In the genomic region with DNA sequence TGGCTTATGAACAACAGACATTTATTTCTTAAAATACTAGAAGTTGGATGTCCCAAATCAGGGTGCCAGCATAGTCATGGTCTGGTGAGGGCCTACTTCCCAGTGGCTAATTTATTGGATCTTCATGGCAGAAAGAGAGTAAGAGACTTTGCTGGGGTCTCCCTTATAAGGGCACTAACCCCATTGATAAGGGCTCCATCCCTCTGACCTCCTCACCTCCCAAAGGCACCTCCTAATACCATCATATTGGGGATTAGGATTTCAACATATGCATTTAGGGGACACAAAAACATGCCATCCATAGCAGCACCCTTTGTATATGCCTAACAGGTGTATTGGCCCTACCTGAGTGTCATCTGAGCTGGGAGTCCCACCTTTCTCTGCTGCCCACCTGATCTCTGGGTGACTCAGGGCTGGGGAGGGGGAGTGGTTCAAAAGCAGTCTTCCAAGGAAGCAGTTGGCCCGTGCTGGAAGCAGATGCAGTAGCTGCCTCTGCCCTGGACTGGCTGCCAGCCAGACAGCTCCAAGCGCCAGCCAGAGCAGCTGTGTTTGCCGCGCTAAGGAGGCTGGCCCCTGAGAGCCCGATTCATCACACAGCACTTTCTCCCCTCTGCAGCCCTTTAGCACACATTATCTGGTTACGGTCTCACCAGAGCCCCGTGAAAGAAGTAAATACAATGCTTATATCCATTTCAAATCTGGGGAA, we compare ENCODE assay signal across 9 cellular contexts.
DNase-seq lines count a peak whose midpoint lies in the region; ATAC-seq and TF ChIP-seq lines count a peak whose summit lies in the region.
"Had no signal": no experiment of that assay in that cellular context is flagged by ENCODE, and none has a peak within 500 bp of the region (broad histone marks: within the 10 kb centered on the region; RNA-seq: fewer than 3 reads in every experiment).

No MANE protein-coding gene starts in this region.

- H3K9me3 Mint-ChIP-seq in chondrocyte (ENCODE audit: low read depth) (no peaks in the 10 kb centered on the region), progenitor cell of endocrine pancreas (ENCODE audit: low read depth) (no peaks in the 10 kb centered on the region)

- H3K4me1 Mint-ChIP-seq in chondrocyte (ENCODE audit: low read depth), result peaks cover 55% of the 10 kb centered on the region
- peaks cover 9% of the 10 kb centered on the region for H3K4me1 Mint-ChIP-seq in progenitor cell of endocrine pancreas (ENCODE audit: low read depth)

- no peak overlapping the region for H3K4me3 Mint-ChIP-seq in chondrocyte (ENCODE audit: unreplicated experiment)
- no peak overlapping the region for H3K4me3 Mint-ChIP-seq in progenitor cell of endocrine pancreas (ENCODE audit: low read depth)

- no peak for TF ChIP-seq CTCF in AG09319 (IDR thresholded peaks at IDR 0.05; ENCODE audit: low read depth, low read length)
- no peak for TF ChIP-seq CTCF in chondrocyte (IDR thresholded peaks at IDR 0.05)
- TF ChIP-seq CTCF in progenitor cell of endocrine pancreas (IDR thresholded peaks at IDR 0.05; ENCODE audit: unreplicated experiment), result no peak

- ATAC-seq in GM19328 (IDR thresholded peaks at IDR 0.05; ENCODE audit: unreplicated experiment), result no peak

- H3K27me3 Mint-ChIP-seq in chondrocyte (ENCODE audit: low read depth) (no peaks in the 10 kb centered on the region), progenitor cell of endocrine pancreas (no peaks in the 10 kb centered on the region)

- H3K36me3 Mint-ChIP-seq in chondrocyte (ENCODE audit: low read depth), result peaks cover 7% of the 10 kb centered on the region
- peaks cover 4% of the 10 kb centered on the region for H3K36me3 Mint-ChIP-seq in progenitor cell of endocrine pancreas (ENCODE audit: insufficient read depth)

- H3K27ac Mint-ChIP-seq in chondrocyte (ENCODE audit: unreplicated experiment) (peak overlapping the region; percentile 57), progenitor cell of endocrine pancreas (no peak overlapping the region)

- DNase-seq in AG09319 (ENCODE audit: extremely low read depth, low read depth) (peak; percentile 37), NCI-H2029 treated with DMSO at 0.1 percent for 48 hours (lab: John Stamatoyannopoulos, UW) (peak; percentile 69), chondrocyte (ENCODE audit: low spot score) (peak; percentile 94), lung microvascular endothelial cell (ENCODE audit: low read depth in 2 of 2) (peak; percentile 35 to 86), progenitor cell of endocrine pancreas (ENCODE audit: low spot score, unreplicated experiment) (no peak)
- DNase-seq in stimulated activated CD4-positive, alpha-beta T cell treated with anti-CD3 and anti-CD28 coated beads, Interleukin-4, amount 100 ng/mL, for 1 hour, result no peak
- no peak for DNase-seq in activated naive CD4-positive, alpha-beta T cell treated with anti-CD3 and anti-CD28 coated beads, Interleukin-2, amount 50 U/mL, for 16 hours
- DNase-seq: activated naive CD4-positive, alpha-beta T cell treated with Interleukin-2 at 50 U/mL for 16 hours had no signal

Comparison
In these comparisons a context has a peak if more than half of its experiments do, and no peak if none do; other contexts are left out.
1. DNase-seq: peak in AG09319 (single experiment), NCI-H2029 treated with DMSO at 0.1 percent for 48 hours (single experiment), chondrocyte (single experiment) and lung microvascular endothelial cell (2 of 2); none in stimulated activated CD4-positive, alpha-beta T cell treated with anti-CD3 and anti-CD28 coated beads, Interleukin-4, amount 100 ng/mL, for 1 hour (single experiment), progenitor cell of endocrine pancreas (single experiment) and activated naive CD4-positive, alpha-beta T cell treated with anti-CD3 and anti-CD28 coated beads, Interleukin-2, amount 50 U/mL, for 16 hours (single experiment).